1 cellular context compared by ENCODE assay signal in genomic region chr6:29752451-29753308, GRCh38.
TF ChIP-seq lines count a peak whose summit lies in the region.

No MANE protein-coding gene starts in this region.

TF ChIP-seq in HepG2, 621 proteins besides CTCF, POLR2A, EP300 and RAD21 (continued from another document and continues in another):
- TF ChIP-seq, protein P1, sequence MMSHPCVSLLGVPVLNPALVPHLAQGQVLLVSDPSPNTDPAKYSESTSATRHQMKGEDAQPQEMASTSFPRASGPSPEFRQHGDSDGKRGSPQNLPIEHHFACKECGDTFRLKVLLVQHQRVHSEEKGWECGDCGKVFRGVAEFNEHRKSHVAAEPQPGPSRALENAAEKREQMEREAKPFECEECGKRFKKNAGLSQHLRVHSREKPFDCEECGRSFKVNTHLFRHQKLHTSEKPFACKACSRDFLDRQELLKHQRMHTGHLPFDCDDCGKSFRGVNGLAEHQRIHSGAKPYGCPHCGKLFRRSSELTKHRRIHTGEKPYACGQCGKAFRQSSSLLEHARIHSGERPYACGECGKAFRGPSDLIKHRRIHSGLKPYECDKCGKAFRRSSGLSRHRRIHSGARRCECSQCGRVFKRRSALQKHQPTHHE (CRISPR knock-in tag; IDR thresholded peaks at IDR 0.05; ENCODE audit: borderline replicate concordance) = no peak
- TF ChIP-seq ZNF720 (CRISPR knock-in tag; IDR thresholded peaks at IDR 0.05) = no peak
- no peak for TF ChIP-seq CHCHD3 (CRISPR knock-in tag; IDR thresholded peaks at IDR 0.05)
- no peak for TF ChIP-seq SMARCE1 (IDR thresholded peaks at IDR 0.05; ENCODE audit: borderline replicate concordance)
- TF ChIP-seq HOXA7 (CRISPR knock-in tag; IDR thresholded peaks at IDR 0.05) = no peak
- TF ChIP-seq ZNF749 (CRISPR knock-in tag; IDR thresholded peaks at IDR 0.05; ENCODE audit: borderline replicate concordance) = no peak
- TF ChIP-seq NFE2 (CRISPR knock-in tag; IDR thresholded peaks at IDR 0.05) = no peak
- TF ChIP-seq TRAFD1 (CRISPR knock-in tag; IDR thresholded peaks at IDR 0.05; ENCODE audit: borderline replicate concordance) = no peak
- no peak for TF ChIP-seq TCF12 (IDR thresholded peaks at IDR 0.05)
- no peak for TF ChIP-seq TCF12 (CRISPR knock-in tag; IDR thresholded peaks at IDR 0.05)
- no peak for TF ChIP-seq ZBTB3 (CRISPR knock-in tag; IDR thresholded peaks at IDR 0.05; ENCODE audit: borderline replicate concordance, low read depth)
- TF ChIP-seq ZSCAN31 (CRISPR knock-in tag; IDR thresholded peaks at IDR 0.05; ENCODE audit: low read depth) = no peak; the same call in none of the 2 replicates
- TF ChIP-seq ZNF335 (CRISPR knock-in tag; IDR thresholded peaks at IDR 0.05) = 0 out of 2 replicates have a peak, but pooled peaks have one; percentile 76
- TF ChIP-seq, protein P2, sequence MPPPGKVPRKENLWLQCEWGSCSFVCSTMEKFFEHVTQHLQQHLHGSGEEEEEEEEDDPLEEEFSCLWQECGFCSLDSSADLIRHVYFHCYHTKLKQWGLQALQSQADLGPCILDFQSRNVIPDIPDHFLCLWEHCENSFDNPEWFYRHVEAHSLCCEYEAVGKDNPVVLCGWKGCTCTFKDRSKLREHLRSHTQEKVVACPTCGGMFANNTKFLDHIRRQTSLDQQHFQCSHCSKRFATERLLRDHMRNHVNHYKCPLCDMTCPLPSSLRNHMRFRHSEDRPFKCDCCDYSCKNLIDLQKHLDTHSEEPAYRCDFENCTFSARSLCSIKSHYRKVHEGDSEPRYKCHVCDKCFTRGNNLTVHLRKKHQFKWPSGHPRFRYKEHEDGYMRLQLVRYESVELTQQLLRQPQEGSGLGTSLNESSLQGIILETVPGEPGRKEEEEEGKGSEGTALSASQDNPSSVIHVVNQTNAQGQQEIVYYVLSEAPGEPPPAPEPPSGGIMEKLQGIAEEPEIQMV (CRISPR knock-in tag; IDR thresholded peaks at IDR 0.05; ENCODE audit: low read depth) = peak; percentile 98
- TF ChIP-seq ZNF704 (CRISPR knock-in tag; IDR thresholded peaks at IDR 0.05; ENCODE audit: borderline replicate concordance) = 0 out of 2 replicates have a peak, but pooled peaks have one; percentile 34
- 0 out of 2 replicates have a peak, but pooled peaks have one; percentile 19 for TF ChIP-seq PHF20 (CRISPR knock-in tag; IDR thresholded peaks at IDR 0.05)
- 0 out of 2 replicates have a peak, but pooled peaks have one; percentile 9 for TF ChIP-seq PPARG (CRISPR knock-in tag; conservative IDR thresholded peaks at IDR 0.05)
- TF ChIP-seq IRF9 (CRISPR knock-in tag; IDR thresholded peaks at IDR 0.05; ENCODE audit: borderline replicate concordance) = no peak
- no peak for TF ChIP-seq ZNF30 (CRISPR knock-in tag; IDR thresholded peaks at IDR 0.05)
- TF ChIP-seq ZNF256 (CRISPR knock-in tag; conservative IDR thresholded peaks at IDR 0.05) = no peak
- no peak; the same call in 1 of the 2 replicates for TF ChIP-seq STAT5B (CRISPR knock-in tag; IDR thresholded peaks at IDR 0.05)
- TF ChIP-seq SNAPC4 (CRISPR knock-in tag; IDR thresholded peaks at IDR 0.05) = 0 out of 2 replicates have a peak, but pooled peaks have one; percentile 60
- TF ChIP-seq ZNF407 (CRISPR knock-in tag; IDR thresholded peaks at IDR 0.05; ENCODE audit: not compliant biosample characterization) = peak; percentile 50
- no peak for TF ChIP-seq BHLHE40 (IDR thresholded peaks at IDR 0.05; ENCODE audit: low read length)
- peak; percentile 86 for TF ChIP-seq HNRNPK (IDR thresholded peaks at IDR 0.05; ENCODE audit: low read depth, low read length, poor library complexity, severe bottlenecking)
- no peak for TF ChIP-seq ZNF878 (CRISPR knock-in tag; IDR thresholded peaks at IDR 0.05)
- no peak for TF ChIP-seq CREB3 (CRISPR knock-in tag; IDR thresholded peaks at IDR 0.05)
- TF ChIP-seq AGO2 (optimal IDR thresholded peaks at IDR 0.05; ENCODE audit: low read depth, low read length) = no peak
- TF ChIP-seq ZNF414 (CRISPR knock-in tag; IDR thresholded peaks at IDR 0.05) = no peak
- 0 out of 2 replicates have a peak, but pooled peaks have one; percentile 14 for TF ChIP-seq ETV5 (CRISPR knock-in tag; IDR thresholded peaks at IDR 0.05; ENCODE audit: borderline replicate concordance)
- peak; percentile 73; the same call in 1 of the 2 replicates for TF ChIP-seq ZNF614 (CRISPR knock-in tag; IDR thresholded peaks at IDR 0.05; ENCODE audit: borderline replicate concordance)
- TF ChIP-seq ERF (CRISPR knock-in tag; IDR thresholded peaks at IDR 0.05) = peak; percentile 52; the same call in 1 of the 2 replicates
